18 cellular contexts compared by ENCODE assay signal in the genomic region with DNA sequence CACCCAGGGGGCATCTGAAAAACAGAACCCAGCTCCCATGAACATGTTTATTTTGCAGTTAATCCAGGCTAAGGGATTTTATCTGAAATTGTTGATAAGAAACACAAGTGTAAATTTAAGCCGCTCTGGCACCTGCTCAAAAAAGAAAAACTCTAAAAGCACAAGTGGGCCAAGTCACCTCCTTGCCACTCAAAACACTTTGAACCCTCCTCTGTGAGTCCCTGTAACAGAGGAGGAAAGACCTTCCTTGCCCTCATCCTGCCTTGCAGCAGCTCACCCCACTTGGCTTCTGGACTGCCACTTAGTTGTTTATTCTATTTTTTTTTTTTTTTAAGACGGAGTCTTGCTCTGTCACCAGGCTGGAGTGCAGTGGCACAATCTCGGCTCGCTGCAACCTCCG. TPM values are rescaled to one million over a fixed set of nuclear protein-coding genes. Genes with fewer than 3 reads are reported as not detected.
DNase-seq lines count a peak whose midpoint lies in the region; ATAC-seq lines count a peak whose summit lies in the region.
"Had no signal": no experiment of that assay in that cellular context is flagged by ENCODE, and none has a peak within 500 bp of the region (broad histone marks: within the 10 kb centered on the region; RNA-seq: fewer than 3 reads in every experiment).

No MANE protein-coding gene starts in this region.

- H3K9me3 Mint-ChIP-seq in activated CD4-positive, alpha-beta T cell treated with anti-CD3 and anti-CD28 coated beads, Interleukin-2, amount 10 ng/mL, durations not matched to agents 7 days and 5 days, result no peaks in the 10 kb centered on the region
- H3K9me3 Mint-ChIP-seq in CD8-positive, alpha-beta memory T cell, result no peaks in the 10 kb centered on the region
- H3K9me3 Mint-ChIP-seq in activated naive CD8-positive, alpha-beta T cell treated with anti-CD3 and anti-CD28 coated beads, Interleukin-2, amount 10 ng/mL, durations not matched to agents 7 days and 5 days, result no peaks in the 10 kb centered on the region
- H3K9me3 Mint-ChIP-seq in natural killer cell treated with Interleukin-12 subunit alpha and Interleukin-12 subunit beta and Interleukin-15 and Interleukin-18, amount 100 ng/mL, for 72 hours, result no peaks in the 10 kb centered on the region
- no peaks in the 10 kb centered on the region for H3K9me3 Mint-ChIP-seq in stimulated activated naive B cell treated with anti-CD40 and anti-IgM and Interleukin-4, amounts not matched to agents 10 μg/mL and 1 μg/mL and 100 μg/mL, for 72 hours
- H3K9me3 Mint-ChIP-seq: CD8-positive, alpha-beta T cell; endodermal cell had no signal

- peaks cover 7% of the 10 kb centered on the region for H3K36me3 ChIP-seq in CD8-positive, alpha-beta memory T cell (ENCODE audit: insufficient read depth, low read length)

- CTCF ChIA-PET in activated CD4-positive, alpha-beta T cell treated with anti-CD3 and anti-CD28 coated beads, Interleukin-2, amount 10 ng/mL, durations not matched to agents 7 days and 5 days (lab: Charles Lee), result interaction anchor here (1.4 kb wide), 1 partner anchor 53 kb away, joined by 3 read pairs; a partner anchor contains a TSS
- CTCF ChIA-PET in CD8-positive, alpha-beta memory T cell (lab: Charles Lee), result interaction anchor here (0.8 to 1.6 kb wide), 3 partner anchors 13 to 44 kb away, joined by 3 read pairs; no protein-coding TSS in a partner anchor

- no peaks in the 10 kb centered on the region for H3K27me3 Mint-ChIP-seq in activated CD4-positive, alpha-beta T cell treated with anti-CD3 and anti-CD28 coated beads, Interleukin-2, amount 10 ng/mL, durations not matched to agents 7 days and 5 days
- peaks cover 0 to 1% of the 10 kb centered on the region in 2 donors for H3K27me3 Mint-ChIP-seq in CD8-positive, alpha-beta memory T cell
- no peaks in the 10 kb centered on the region for H3K27me3 Mint-ChIP-seq in activated naive CD8-positive, alpha-beta T cell treated with anti-CD3 and anti-CD28 coated beads, Interleukin-2, amount 10 ng/mL, durations not matched to agents 7 days and 5 days
- H3K27me3 Mint-ChIP-seq in natural killer cell treated with Interleukin-12 subunit alpha and Interleukin-12 subunit beta and Interleukin-15 and Interleukin-18, amount 100 ng/mL, for 72 hours, result no peaks in the 10 kb centered on the region
- H3K27me3 Mint-ChIP-seq in stimulated activated naive B cell treated with anti-CD40 and anti-IgM and Interleukin-4, amounts not matched to agents 10 μg/mL and 1 μg/mL and 100 μg/mL, for 72 hours, result peaks cover 4% of the 10 kb centered on the region in 2 donors

- H3K9me3 ChIP-seq in CD8-positive, alpha-beta memory T cell (ENCODE audit: low read length), result no peaks in the 10 kb centered on the region
- H3K9me3 ChIP-seq: SJSA1, tibial nerve had no signal

- POLR2A ChIA-PET in activated CD4-positive, alpha-beta T cell treated with anti-CD3 and anti-CD28 coated beads, Interleukin-2, amount 10 ng/mL, durations not matched to agents 7 days and 5 days (lab: Charles Lee), result no interaction called here
- POLR2A ChIA-PET in CD8-positive, alpha-beta memory T cell (lab: Charles Lee), result interaction anchor here (0.6 to 2.3 kb wide), 8 partner anchors 15 to 93 kb away, joined by 3 to 23 read pairs (median 6); no protein-coding TSS in a partner anchor
- POLR2A ChIA-PET in activated naive CD8-positive, alpha-beta T cell treated with anti-CD3 and anti-CD28 coated beads, Interleukin-2, amount 10 ng/mL, durations not matched to agents 7 days and 5 days (lab: Charles Lee), result interaction anchor here (3.6 to 6.1 kb wide), 4 partner anchors 14 to 42 kb away, joined by 14 to 110 read pairs (median 70); a partner anchor contains a TSS

- peaks cover 32% of the 10 kb centered on the region for H3K36me3 Mint-ChIP-seq in activated CD4-positive, alpha-beta T cell treated with anti-CD3 and anti-CD28 coated beads, Interleukin-2, amount 10 ng/mL, durations not matched to agents 7 days and 5 days (ENCODE audit: low read depth)
- H3K36me3 Mint-ChIP-seq in CD8-positive, alpha-beta memory T cell, result peaks cover 0 to 18% (median 4%) of the 10 kb centered on the region in 3 donors
- H3K36me3 Mint-ChIP-seq in activated naive CD8-positive, alpha-beta T cell treated with anti-CD3 and anti-CD28 coated beads, Interleukin-2, amount 10 ng/mL, durations not matched to agents 7 days and 5 days, result peaks cover 12% of the 10 kb centered on the region
- H3K36me3 Mint-ChIP-seq in natural killer cell treated with Interleukin-12 subunit alpha and Interleukin-12 subunit beta and Interleukin-15 and Interleukin-18, amount 100 ng/mL, for 72 hours, result peaks cover 5% of the 10 kb centered on the region
- peaks cover 23% of the 10 kb centered on the region in 2 donors for H3K36me3 Mint-ChIP-seq in stimulated activated naive B cell treated with anti-CD40 and anti-IgM and Interleukin-4, amounts not matched to agents 10 μg/mL and 1 μg/mL and 100 μg/mL, for 72 hours

- DNase-seq in activated CD4-positive, alpha-beta T cell treated with anti-CD3 and anti-CD28 coated beads, Interleukin-2, amount 10 ng/mL, durations not matched to agents 7 days and 5 days, result no peak
- DNase-seq in activated CD4-positive, alpha-beta T cell treated with anti-CD3 and anti-CD28 coated beads for 4 hours, result no peak
- no peak for DNase-seq in CD8-positive, alpha-beta memory T cell
- DNase-seq in activated naive CD8-positive, alpha-beta T cell treated with anti-CD3 and anti-CD28 coated beads, Interleukin-2, amount 10 ng/mL, durations not matched to agents 7 days and 5 days, result no peak
- no peak for DNase-seq in natural killer cell treated with Interleukin-12 subunit alpha and Interleukin-12 subunit beta and Interleukin-15 and Interleukin-18, amount 100 ng/mL, for 72 hours (ENCODE audit: low spot score)
- no peak for DNase-seq in NCI-H526 treated with DMSO at 0.1 percent for 48 hours (lab: John Stamatoyannopoulos, UW)
- no peak for DNase-seq in stimulated activated naive B cell treated with anti-CD40 and anti-IgM and Interleukin-4, amounts not matched to agents 10 μg/mL and 1 μg/mL and 100 μg/mL, for 72 hours
- no peak for DNase-seq in NCI-H2029 (lab: John Stamatoyannopoulos, UW)
- DNase-seq: anterior cingulate cortex; CD8-positive, alpha-beta T cell; endodermal cell; mesenchymal stem cell; NCI-H748 treated with DMSO at 0.1 percent for 48 hours; PC-9 had no signal

- H3K4me3 ChIP-seq in CD8-positive, alpha-beta memory T cell (ENCODE audit: low read length), result no peak overlapping the region
- H3K4me3 ChIP-seq: hepatocyte, PC-9, SJSA1, tibial nerve had no signal

- H3K27me3 ChIP-seq in CD8-positive, alpha-beta memory T cell (ENCODE audit: insufficient read depth, low read length, poor library complexity, severe bottlenecking), result no peaks in the 10 kb centered on the region
- H3K27me3 ChIP-seq: hepatocyte, SJSA1 had no signal

- peaks cover 53% of the 10 kb centered on the region for H3K4me1 ChIP-seq in CD8-positive, alpha-beta memory T cell (ENCODE audit: insufficient read depth, low read length)

- H3K4me3 Mint-ChIP-seq in activated CD4-positive, alpha-beta T cell treated with anti-CD3 and anti-CD28 coated beads, Interleukin-2, amount 10 ng/mL, durations not matched to agents 7 days and 5 days, result no peak overlapping the region
- no peak overlapping the region for H3K4me3 Mint-ChIP-seq in CD8-positive, alpha-beta memory T cell
- peak overlapping the region; percentile 79 for H3K4me3 Mint-ChIP-seq in activated naive CD8-positive, alpha-beta T cell treated with anti-CD3 and anti-CD28 coated beads, Interleukin-2, amount 10 ng/mL, durations not matched to agents 7 days and 5 days
- no peak overlapping the region for H3K4me3 Mint-ChIP-seq in natural killer cell treated with Interleukin-12 subunit alpha and Interleukin-12 subunit beta and Interleukin-15 and Interleukin-18, amount 100 ng/mL, for 72 hours
- H3K4me3 Mint-ChIP-seq in stimulated activated naive B cell treated with anti-CD40 and anti-IgM and Interleukin-4, amounts not matched to agents 10 μg/mL and 1 μg/mL and 100 μg/mL, for 72 hours, result no peak overlapping the region
- H3K4me3 Mint-ChIP-seq: CD8-positive, alpha-beta T cell; endodermal cell had no signal

- H3K27ac ChIP-seq in CD8-positive, alpha-beta memory T cell (ENCODE audit: low read depth, low read length), result no peak overlapping the region
- H3K27ac ChIP-seq: hepatocyte, PC-9, SJSA1, tibial nerve had no signal

- ATAC-seq in activated naive CD8-positive, alpha-beta T cell treated with anti-CD3 and anti-CD28 coated beads, Interleukin-2, amount 10 ng/mL, durations not matched to agents 7 days and 5 days (ENCODE audit: low read depth), result no peak
- ATAC-seq in natural killer cell treated with Interleukin-12 subunit alpha and Interleukin-12 subunit beta and Interleukin-15 and Interleukin-18, amount 100 ng/mL, for 72 hours, result no peak
- no peak for ATAC-seq in stimulated activated naive B cell treated with anti-CD40 and anti-IgM and Interleukin-4, amounts not matched to agents 10 μg/mL and 1 μg/mL and 100 μg/mL, for 72 hours (replicated peaks)
- ATAC-seq: CD8-positive, alpha-beta T cell had no signal

- H3K27ac Mint-ChIP-seq in activated CD4-positive, alpha-beta T cell treated with anti-CD3 and anti-CD28 coated beads, Interleukin-2, amount 10 ng/mL, durations not matched to agents 7 days and 5 days, result peak overlapping the region; percentile 93
- peak overlapping the region in 6 of 8 donors; percentile 43 to 97 (median 62) for H3K27ac Mint-ChIP-seq in CD8-positive, alpha-beta memory T cell
- H3K27ac Mint-ChIP-seq in activated naive CD8-positive, alpha-beta T cell treated with anti-CD3 and anti-CD28 coated beads, Interleukin-2, amount 10 ng/mL, durations not matched to agents 7 days and 5 days, result peak overlapping the region; percentile 98
- peak overlapping the region; percentile 93 to 98 for H3K27ac Mint-ChIP-seq in natural killer cell treated with Interleukin-12 subunit alpha and Interleukin-12 subunit beta and Interleukin-15 and Interleukin-18, amount 100 ng/mL, for 72 hours
- no peak overlapping the region for H3K27ac Mint-ChIP-seq in stimulated activated naive B cell treated with anti-CD40 and anti-IgM and Interleukin-4, amounts not matched to agents 10 μg/mL and 1 μg/mL and 100 μg/mL, for 72 hours
- H3K27ac Mint-ChIP-seq: endodermal cell had no signal

- peaks cover 52% of the 10 kb centered on the region for H3K4me1 Mint-ChIP-seq in activated CD4-positive, alpha-beta T cell treated with anti-CD3 and anti-CD28 coated beads, Interleukin-2, amount 10 ng/mL, durations not matched to agents 7 days and 5 days
- peaks cover 43 to 68% (median 57%) of the 10 kb centered on the region in 3 donors for H3K4me1 Mint-ChIP-seq in CD8-positive, alpha-beta memory T cell
- H3K4me1 Mint-ChIP-seq in activated naive CD8-positive, alpha-beta T cell treated with anti-CD3 and anti-CD28 coated beads, Interleukin-2, amount 10 ng/mL, durations not matched to agents 7 days and 5 days, result peaks cover 36% of the 10 kb centered on the region
- peaks cover 36 to 47% of the 10 kb centered on the region in 2 donors for H3K4me1 Mint-ChIP-seq in natural killer cell treated with Interleukin-12 subunit alpha and Interleukin-12 subunit beta and Interleukin-15 and Interleukin-18, amount 100 ng/mL, for 72 hours (ENCODE audit: low read depth in 2 of 2)
- H3K4me1 Mint-ChIP-seq in stimulated activated naive B cell treated with anti-CD40 and anti-IgM and Interleukin-4, amounts not matched to agents 10 μg/mL and 1 μg/mL and 100 μg/mL, for 72 hours, result peaks cover 15 to 24% of the 10 kb centered on the region in 2 donors

RNA-seq across cellular contexts. Expression of a gene that starts 39.5 kb away (rescaled TPM):
- 100 to 1,000 TPM; 118 to 128 TPM for total RNA-seq in activated CD4-positive, alpha-beta T cell treated with anti-CD3 and anti-CD28 coated beads, Interleukin-2, amount 10 ng/mL, durations not matched to agents 7 days and 5 days
- total RNA-seq in CD8-positive, alpha-beta memory T cell, result 10 to 100 TPM; 43.6 to 44.4 TPM
- 27.6 TPM for polyA plus RNA-seq in CD8-positive, alpha-beta memory T cell
- total RNA-seq in activated naive CD8-positive, alpha-beta T cell treated with anti-CD3 and anti-CD28 coated beads, Interleukin-2, amount 10 ng/mL, durations not matched to agents 7 days and 5 days, result 100 to 1,000 TPM; 102 to 104 TPM
- total RNA-seq in natural killer cell treated with Interleukin-12 subunit alpha and Interleukin-12 subunit beta and Interleukin-15 and Interleukin-18, amount 100 ng/mL, for 72 hours, result 10 to 100 TPM; 46.2 to 53.3 TPM
- polyA plus RNA-seq: hepatocyte had no signal

RNA-seq across cellular contexts. Expression of a gene that starts 52.8 kb away (rescaled TPM):
- under 1 TPM in 1 of 2 experiments, not detected in 1; 0.21 TPM for total RNA-seq in activated CD4-positive, alpha-beta T cell treated with anti-CD3 and anti-CD28 coated beads, Interleukin-2, amount 10 ng/mL, durations not matched to agents 7 days and 5 days
- total RNA-seq in CD8-positive, alpha-beta memory T cell, result not detected
- polyA plus RNA-seq in CD8-positive, alpha-beta memory T cell, result not detected
- total RNA-seq in activated naive CD8-positive, alpha-beta T cell treated with anti-CD3 and anti-CD28 coated beads, Interleukin-2, amount 10 ng/mL, durations not matched to agents 7 days and 5 days, result under 1 TPM; 0.42 to 0.65 TPM
- total RNA-seq in natural killer cell treated with Interleukin-12 subunit alpha and Interleukin-12 subunit beta and Interleukin-15 and Interleukin-18, amount 100 ng/mL, for 72 hours, result under 1 TPM in 1 of 2 donors, not detected in 1; 0.74 TPM
- total RNA-seq: CD8-positive, alpha-beta T cell; PC-9 had no signal
- polyA plus RNA-seq: keratinocyte had no signal
